Comparison of ENCODE assay signal across 8 cellular contexts in the genomic region with DNA sequence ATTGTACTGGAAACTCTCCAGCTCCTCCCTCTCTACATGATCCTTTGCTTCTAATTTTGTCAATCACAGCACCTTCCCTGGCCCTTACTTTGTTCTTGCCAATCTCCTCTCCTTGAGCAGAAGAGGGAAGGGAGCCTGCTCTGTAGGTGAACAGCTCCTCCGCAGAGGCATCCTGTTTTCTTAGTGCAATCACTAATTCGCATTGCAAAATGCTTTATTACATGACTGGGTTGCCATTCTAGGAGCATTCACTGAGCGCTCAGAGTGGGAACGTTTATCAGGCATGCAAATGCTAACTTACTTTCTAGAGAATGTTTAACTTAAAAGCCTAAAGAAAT. TPM values are rescaled to one million over a fixed set of nuclear protein-coding genes. Genes with fewer than 3 reads are reported as not detected.
DNase-seq lines count a peak whose midpoint lies in the region; ATAC-seq and TF ChIP-seq lines count a peak whose summit lies in the region.

No MANE protein-coding gene starts in this region.

- peak overlapping the region; percentile 67 to 88 (median 82) for H3K4me3 Mint-ChIP-seq in naive thymus-derived CD8-positive, alpha-beta T cell

- ATAC-seq in GM18502 (IDR thresholded peaks at IDR 0.05; ENCODE audit: poor library complexity, unreplicated experiment) (peak; percentile 13), HG03354 (IDR thresholded peaks at IDR 0.05; ENCODE audit: poor library complexity, severe bottlenecking, unreplicated experiment) (peak; percentile 15), GM21360 (IDR thresholded peaks at IDR 0.05; ENCODE audit: unreplicated experiment) (no peak)
- ATAC-seq in naive thymus-derived CD8-positive, alpha-beta T cell, result peak; percentile 9 to 27

- H3K4me1 Mint-ChIP-seq in naive thymus-derived CD8-positive, alpha-beta T cell, result peaks cover 7 to 41% (median 15%) of the 10 kb centered on the region in 4 donors

- no peaks in the 10 kb centered on the region for H3K27me3 ChIP-seq in breast epithelium

- peaks cover 0 to 6% (median 2%) of the 10 kb centered on the region in 3 donors for H3K36me3 Mint-ChIP-seq in naive thymus-derived CD8-positive, alpha-beta T cell

- peaks cover 6 to 8% of the 10 kb centered on the region in 2 donors for H3K4me1 ChIP-seq in breast epithelium

- H3K4me3 ChIP-seq in breast epithelium, result peak overlapping the region; percentile 62 to 95 (median 85)

- no peaks in the 10 kb centered on the region for H3K9me3 Mint-ChIP-seq in naive thymus-derived CD8-positive, alpha-beta T cell

- H3K27me3 Mint-ChIP-seq in naive thymus-derived CD8-positive, alpha-beta T cell, result peaks cover 0 to 2% (median 0%) of the 10 kb centered on the region in 5 donors

- H3K27ac Mint-ChIP-seq in naive thymus-derived CD8-positive, alpha-beta T cell, result peak overlapping the region; percentile 2 to 81 (median 60)

- POLR2A ChIA-PET in naive thymus-derived CD8-positive, alpha-beta T cell (lab: Charles Lee), result interaction anchor here (0.5 to 3.7 kb wide), 11 partner anchors 13 to 426 kb away, joined by 3 to 50 read pairs (median 4); no protein-coding TSS in a partner anchor

- TF ChIP-seq CTCF in breast epithelium (IDR thresholded peaks at IDR 0.05) (no peak), GM20000 (IDR thresholded peaks at IDR 0.05; ENCODE audit: extremely low read depth, missing control alignments) (no peak)

- no peak for TF ChIP-seq POLR2A in breast epithelium (IDR thresholded peaks at IDR 0.05)

- intact Hi-C loops in breast epithelium (cut with DNase I; ENCODE audit: low total_unique reads), result loop anchor here (5.0 kb wide), 1 partner anchor 330 kb away; no protein-coding TSS in a partner anchor

- no peaks in the 10 kb centered on the region for H3K36me3 ChIP-seq in breast epithelium

- peak overlapping the region; percentile 95 to 97 for H3K27ac ChIP-seq in breast epithelium

- DNase-seq in breast epithelium (ENCODE audit: low spot score in 2 of 2), result no peak
- DNase-seq in naive thymus-derived CD8-positive, alpha-beta T cell, result no peak
- DNase-seq in NCI-H2227 treated with DMSO at 0.1 percent for 48 hours (lab: John Stamatoyannopoulos, UW), result no peak
- no peak for DNase-seq in GM20000 (ENCODE audit: low spot score)
- DNase-seq in NCI-H2029 treated with DMSO at 0.1 percent for 48 hours (lab: John Stamatoyannopoulos, UW), result no peak

- H3K9me3 ChIP-seq in breast epithelium, result no peaks in the 10 kb centered on the region

RNA-seq across cellular contexts. Expression of gene SNX18, which starts 0.4 kb away (rescaled TPM):
- total RNA-seq in breast epithelium, result 10 to 100 TPM; 29.2 to 37.3 (median 33.1) TPM
- 10 to 100 TPM; 33.4 to 33.9 TPM for total RNA-seq in naive thymus-derived CD8-positive, alpha-beta T cell
- 1 to 10 TPM; 2.6 to 3.3 (median 3.2) TPM for polyA plus RNA-seq in naive thymus-derived CD8-positive, alpha-beta T cell
